In genomic region chr12:1703771-1704170, GRCh38 we compare ENCODE assay signal across 25 cellular contexts. TPM values are rescaled to one million over a fixed set of nuclear protein-coding genes. Genes with fewer than 3 reads are reported as not detected.
DNase-seq lines count a peak whose midpoint lies in the region; ATAC-seq, FAIRE-seq and TF ChIP-seq lines count a peak whose summit lies in the region.
"Had no signal": no experiment of that assay in that cellular context is flagged by ENCODE, and none has a peak within 500 bp of the region (broad histone marks: within the 10 kb centered on the region; RNA-seq: fewer than 3 reads in every experiment).

No MANE protein-coding gene starts in this region.

- intact Hi-C loops in HepG2 (cut with micrococcal nuclease; ENCODE audit: unreplicated experiment) (no loop called here), right lobe of liver (cut with DNase I) (no loop called here), posterior cingulate gyrus (cut with DNase I) (no loop called here)

- H3K27me3 ChIP-seq in HepG2 (ENCODE audit: control insufficient read depth in 1 of 2, insufficient read depth in 2 of 2, low read length in 2 of 2) (no peaks in the 10 kb centered on the region), right lobe of liver (no peaks in the 10 kb centered on the region)
- H3K27me3 ChIP-seq: BE2C; BLaER1 treated with 17β-estradiol and CSF1 and Interleukin-3, amounts not matched to agents 10 nM and 100 nM had no signal

- H4K20me1 ChIP-seq in HepG2 (ENCODE audit: insufficient read depth, low read length) = peaks cover 83% of the 10 kb centered on the region

- H3K9me3 Mint-ChIP-seq in effector memory CD8-positive, alpha-beta T cell = no peaks in the 10 kb centered on the region
- H3K9me3 Mint-ChIP-seq: CD14-positive monocyte; CD4-positive, alpha-beta T cell; CD8-positive, alpha-beta memory T cell; HFFc6 had no signal

- no peak overlapping the region for H3K9ac ChIP-seq in HepG2 (ENCODE audit: insufficient read depth, low read depth, low read length)
- H3K9ac ChIP-seq: GM23248 had no signal

- TF ChIP-seq EP300 in HepG2 (IDR thresholded peaks at IDR 0.05; ENCODE audit: low read depth in 2 of 2, low read length in 2 of 2) (no peak), HepG2 (CRISPR knock-in tag; IDR thresholded peaks at IDR 0.05; ENCODE audit: borderline replicate concordance) (no peak)

- peak overlapping the region; percentile 35 to 80 for H3K27ac Mint-ChIP-seq in effector memory CD8-positive, alpha-beta T cell
- H3K27ac Mint-ChIP-seq: CD4-positive, alpha-beta T cell; HFFc6 had no signal

- TF ChIP-seq CTCF in HepG2 (CRISPR knock-in tag; IDR thresholded peaks at IDR 0.05) (no peak), right lobe of liver (IDR thresholded peaks at IDR 0.05) (no peak)

- no peaks in the 10 kb centered on the region for H3K9me3 ChIP-seq in HepG2 (ENCODE audit: low read length)
- H3K9me3 ChIP-seq in right lobe of liver = no peaks in the 10 kb centered on the region
- H3K9me3 ChIP-seq: BE2C had no signal

- POLR2A ChIA-PET in HepG2 (lab: Yijun Ruan, JAX) = interaction anchor here (1.3 kb wide), 1 partner anchor 13 kb away, joined by 5 read pairs; the partner anchor contains the start of gene ADIPOR2
- POLR2A ChIA-PET in HEK293T (lab: Yijun Ruan, JAX) = no interaction called here

- CTCF ChIA-PET in HepG2 (lab: Yijun Ruan, JAX; ENCODE audit: low intra/inter-chr PET ratio, low total read pairs) (no interaction called here), HEK293T (lab: Yijun Ruan, JAX) (no interaction called here)

- in situ Hi-C loops in HepG2 (cut with HindIII; ENCODE audit: extremely low pct_ligation_motif_present, low pct_unique_long_range_greater_than_20kb) = loop anchor here (10.0 kb wide), 1 partner anchor 81 kb away; no protein-coding TSS in a partner anchor

- no peak overlapping the region for H3K27ac ChIP-seq in HepG2 (ENCODE audit: extremely low read length, insufficient read depth, low read length)
- H3K27ac ChIP-seq in right lobe of liver = no peak overlapping the region
- H3K27ac ChIP-seq: 22Rv1, GM23248 had no signal

- no peak for TF ChIP-seq RAD21 in HepG2 (CRISPR knock-in tag; IDR thresholded peaks at IDR 0.05)

- peaks cover 15 to 70% of the 10 kb centered on the region in 2 donors for H3K4me1 Mint-ChIP-seq in effector memory CD8-positive, alpha-beta T cell (ENCODE audit: low read depth in 2 of 2)

- no peak overlapping the region for H3K4me3 Mint-ChIP-seq in effector memory CD8-positive, alpha-beta T cell
- H3K4me3 Mint-ChIP-seq: CD14-positive monocyte; CD4-positive, alpha-beta T cell; CD8-positive, alpha-beta memory T cell; HFFc6 had no signal

- no peaks in the 10 kb centered on the region for H3K36me3 Mint-ChIP-seq in effector memory CD8-positive, alpha-beta T cell (ENCODE audit: insufficient read depth)

- no peak overlapping the region for H2AFZ ChIP-seq in HepG2 (ENCODE audit: low read length)
- H2AFZ ChIP-seq: GM23248 had no signal

- DNase-seq in HepG2 (ENCODE audit: low spot score) = no peak
- DNase-seq in right lobe of liver = no peak
- DNase-seq in HEK293T (ENCODE audit: extremely low spot score) = no peak
- no peak for DNase-seq in effector memory CD8-positive, alpha-beta T cell
- DNase-seq in posterior cingulate gyrus = no peak
- DNase-seq in activated CD4-positive, alpha-beta T cell treated with anti-CD3 and anti-CD28 coated beads for 4 hours = no peak
- DNase-seq: ACHN; AML-193; BE2C; CD4-positive, alpha-beta T cell; CD8-positive, alpha-beta memory T cell; DMS 273 treated with DMSO at 0.1 percent for 48 hours; DMS79; EL; GDM1; GM23248; H7; HCEC 1CT; HFFc6 had no signal

- FAIRE-seq in HepG2 (lab: Jason Lieb, UNC) = no peak
- FAIRE-seq: A204.1, GM12878, H1 had no signal

- H3K4me2 ChIP-seq in HepG2 (ENCODE audit: low read depth, low read length) = no peak overlapping the region

- H3K36me3 ChIP-seq in HepG2 (replicated peaks in 1 of 2; ENCODE audit: control insufficient read depth in 1 of 2, insufficient read depth in 2 of 2, low read length in 2 of 2) = peaks cover 1 to 4% of the 10 kb centered on the region in 2 experiments; a peak in 3 of 5 replicates
- no peaks in the 10 kb centered on the region for H3K36me3 ChIP-seq in right lobe of liver
- H3K36me3 ChIP-seq: BE2C had no signal

- ATAC-seq in HepG2 (no peak), right lobe of liver (no peak)
- ATAC-seq in effector memory CD8-positive, alpha-beta T cell (replicated peaks) = no peak

- H3K4me1 ChIP-seq in HepG2 (ENCODE audit: insufficient read depth, low read length) = peaks cover 87% of the 10 kb centered on the region
- peaks cover 0 to 51% (median 10%) of the 10 kb centered on the region in 4 donors for H3K4me1 ChIP-seq in right lobe of liver

- TF ChIP-seq POLR2A in HepG2 (IDR thresholded peaks at IDR 0.05; ENCODE audit: insufficient read depth in 1 of 2, low read depth in 2 of 2, low read length in 2 of 2) (no peak), right lobe of liver (IDR thresholded peaks at IDR 0.05) (no peak)

- H3K79me2 ChIP-seq in HepG2 (ENCODE audit: insufficient read depth, low read length) = peaks cover 99% of the 10 kb centered on the region

- no peaks in the 10 kb centered on the region for H3K27me3 Mint-ChIP-seq in effector memory CD8-positive, alpha-beta T cell
- H3K27me3 Mint-ChIP-seq: CD4-positive, alpha-beta T cell; CD8-positive, alpha-beta memory T cell had no signal

- BruUV-seq in HepG2 (replicated peaks; lab: Mats Ljungman, UMichigan) = no TSS peak

- H3K4me3 ChIP-seq in HepG2 (replicated peaks in 1 of 3; ENCODE audit: insufficient read depth in 1 of 3, low read depth in 2 of 3, low read length in 3 of 3) (no peak overlapping the region), right lobe of liver (no peak overlapping the region)
- H3K4me3 ChIP-seq: BLaER1 treated with 17β-estradiol and CSF1 and Interleukin-3, amounts not matched to agents 10 nM and 100 nM; GM12878; GM23248 had no signal

- WGBS in HepG2 (ENCODE audit: low lambda C conversion rate) = 96% methylated on average over 2 of the region's 2 CpGs
- WGBS in right lobe of liver (ENCODE audit: insufficient coverage, low coverage, low lambda C conversion rate, missing lambda C conversion rate) = 91% methylated on average over 2 of the region's 2 CpGs

TF ChIP-seq in HepG2, 621 proteins besides CTCF, POLR2A, EP300 and RAD21 (continues in another document):
- TF ChIP-seq ZNF839 (CRISPR knock-in tag; IDR thresholded peaks at IDR 0.05; ENCODE audit: borderline replicate concordance) (no peak), ZNF121 (CRISPR knock-in tag; IDR thresholded peaks at IDR 0.05) (peak; percentile 57; the same call in 1 of the 2 replicates)

TF ChIP-seq in HEK293T, 16 proteins besides CTCF, POLR2A, EP300 and RAD21:
- TF ChIP-seq ZNF384 (IDR thresholded peaks at IDR 0.05) = peak; percentile 72
- TF ChIP-seq CTBP1 (IDR thresholded peaks at IDR 0.05; ENCODE audit: borderline replicate concordance) = no peak
- no peak for TF ChIP-seq ARNT (IDR thresholded peaks at IDR 0.05)
- TF ChIP-seq TARDBP (IDR thresholded peaks at IDR 0.05) = no peak
- TF ChIP-seq LEF1 (IDR thresholded peaks at IDR 0.05; ENCODE audit: borderline replicate concordance) = no peak

RNA-seq across cellular contexts. Expression of gene ADIPOR2, which starts 12.9 kb away (rescaled TPM):
- total RNA-seq in HepG2 (2016; rRNA removed; fragmentation: Illumina TruSeq; extraction: Trizol) = 35.2 and 40.8 TPM in 2 replicates
- total RNA-seq in HepG2 (2016; cell fraction: cytosol; rRNA removed; fragmentation: Illumina TruSeq; extraction: Trizol; ENCODE audit: low read depth) = 14.0 and 15.3 TPM in 2 replicates
- total RNA-seq in HepG2 (2016; cell fraction: insoluble cytoplasmic fraction; rRNA removed; fragmentation: Illumina TruSeq; extraction: Trizol) = 34.6 and 36.8 TPM in 2 replicates
- total RNA-seq in HepG2 (2016; cell fraction: membrane; rRNA removed; fragmentation: Illumina TruSeq; extraction: Trizol) = 32.2 and 37.5 TPM in 2 replicates
- total RNA-seq in HepG2 (2016; cell fraction: nucleus; rRNA removed; fragmentation: Illumina TruSeq; extraction: Trizol) = 57.1 and 62.9 TPM in 2 replicates
- 52.2 and 56.5 TPM in 2 replicates for polyA plus RNA-seq in HepG2 (2011; rRNA removed)
- polyA plus RNA-seq in HepG2 (2011; cell fraction: cytosol; rRNA removed) = 30.4 and 47.3 TPM in 2 replicates
- 39.2 and 60.6 TPM in 2 replicates for polyA plus RNA-seq in HepG2 (2011; cell fraction: nucleus; rRNA removed)
- 68.6 and 70.3 TPM in 2 replicates for polyA plus RNA-seq in HepG2 (2012)
- 8.2 TPM in 2 replicates for polyA plus RNA-seq in HepG2 (2016; cell fraction: cytosol; fragmentation: Illumina TruSeq; extraction: Trizol; ENCODE audit: low read depth)
- polyA plus RNA-seq in HepG2 (2016; cell fraction: insoluble cytoplasmic fraction; fragmentation: Illumina TruSeq; extraction: Trizol; ENCODE audit: low read depth) = 42.4 and 47.2 TPM in 2 replicates
- polyA plus RNA-seq in HepG2 (2016; cell fraction: membrane; fragmentation: Illumina TruSeq; extraction: Trizol; ENCODE audit: low read depth) = 24.7 and 28.3 TPM in 2 replicates
- 75.6 and 80.5 TPM in 2 replicates for polyA plus RNA-seq in HepG2 (2016; cell fraction: nucleus; fragmentation: Illumina TruSeq; extraction: Trizol; ENCODE audit: insufficient read depth, low read depth)
- 53.2 and 63.9 TPM in 2 replicates for polyA minus RNA-seq in HepG2 (2011; rRNA and poly(A)+ RNA removed; ENCODE audit: low replicate concordance)
- polyA minus RNA-seq in HepG2 (2011; cell fraction: cytosol; rRNA and poly(A)+ RNA removed) = 37.1 and 43.3 TPM in 2 replicates
- polyA minus RNA-seq in HepG2 (2011; cell fraction: nucleus; rRNA and poly(A)+ RNA removed) = 89.9 and 92.1 TPM in 2 replicates
- 100 to 1,000 TPM in 1 of 6 experiments, 10 to 100 TPM in 5; 46.5 to 108 (median 59.8) TPM for total RNA-seq in right lobe of liver
